16 cellular contexts compared by ENCODE assay signal in genomic region chr2:156907806-156908205, GRCh38.
DNase-seq lines count a peak whose midpoint lies in the region; ATAC-seq and TF ChIP-seq lines count a peak whose summit lies in the region.
"Had no signal": no experiment of that assay in that cellular context is flagged by ENCODE, and none has a peak within 500 bp of the region (broad histone marks: within the 10 kb centered on the region; RNA-seq: fewer than 3 reads in every experiment).

No MANE protein-coding gene starts in this region.

- no peak for TF ChIP-seq EP300 in esophagus muscularis mucosa (IDR thresholded peaks at IDR 0.05)

- H3K36me3 ChIP-seq in esophagus muscularis mucosa: no peaks in the 10 kb centered on the region
- H3K36me3 ChIP-seq: gastroesophageal sphincter had no signal

- H3K9me3 Mint-ChIP-seq in activated CD8-positive, alpha-beta T cell treated with anti-CD3 and anti-CD28 coated beads for 36 hours: no peaks in the 10 kb centered on the region
- H3K9me3 Mint-ChIP-seq in activated CD4-positive, alpha-beta memory T cell treated with anti-CD3 and anti-CD28 coated beads for 36 hours: no peaks in the 10 kb centered on the region
- H3K9me3 Mint-ChIP-seq: activated naive CD4-positive, alpha-beta T cell treated with anti-CD3 and anti-CD28 coated beads, Interleukin-2, amount 10 ng/mL, durations not matched to agents 7 days and 5 days; neural crest cell had no signal

- H3K27me3 Mint-ChIP-seq in activated CD8-positive, alpha-beta T cell treated with anti-CD3 and anti-CD28 coated beads for 36 hours: no peaks in the 10 kb centered on the region
- H3K27me3 Mint-ChIP-seq in activated CD4-positive, alpha-beta memory T cell treated with anti-CD3 and anti-CD28 coated beads for 36 hours: no peaks in the 10 kb centered on the region
- H3K27me3 Mint-ChIP-seq: activated naive CD4-positive, alpha-beta T cell treated with anti-CD3 and anti-CD28 coated beads, Interleukin-2, amount 10 ng/mL, durations not matched to agents 7 days and 5 days had no signal

- no peaks in the 10 kb centered on the region for H3K27me3 ChIP-seq in esophagus muscularis mucosa
- H3K27me3 ChIP-seq: gastroesophageal sphincter had no signal

- POLR2A ChIA-PET in activated CD8-positive, alpha-beta T cell treated with anti-CD3 and anti-CD28 coated beads for 36 hours (lab: Charles Lee): no interaction called here
- POLR2A ChIA-PET in activated CD4-positive, alpha-beta memory T cell treated with anti-CD3 and anti-CD28 coated beads for 36 hours (lab: Charles Lee): no interaction called here

- no peaks in the 10 kb centered on the region for H3K4me1 Mint-ChIP-seq in activated CD8-positive, alpha-beta T cell treated with anti-CD3 and anti-CD28 coated beads for 36 hours (ENCODE audit: low read depth)
- H3K4me1 Mint-ChIP-seq in activated CD4-positive, alpha-beta memory T cell treated with anti-CD3 and anti-CD28 coated beads for 36 hours (ENCODE audit: low read depth): no peaks in the 10 kb centered on the region
- H3K4me1 Mint-ChIP-seq: activated naive CD4-positive, alpha-beta T cell treated with anti-CD3 and anti-CD28 coated beads, Interleukin-2, amount 10 ng/mL, durations not matched to agents 7 days and 5 days had no signal

- H3K27ac ChIP-seq in esophagus muscularis mucosa (replicated peaks in 1 of 4): no peak overlapping the region
- H3K27ac ChIP-seq: gastroesophageal sphincter, skin epidermis had no signal

- DNase-seq in dermis blood vessel endothelial cell: peak; percentile 26
- DNase-seq in DMS153 treated with DMSO at 0.1 percent for 48 hours (lab: John Stamatoyannopoulos, UW; ENCODE audit: unreplicated experiment): no peak
- DNase-seq in esophagus muscularis mucosa (ENCODE audit: extremely low spot score): no peak
- DNase-seq in activated CD8-positive, alpha-beta T cell treated with anti-CD3 and anti-CD28 coated beads for 36 hours: no peak
- DNase-seq in activated CD4-positive, alpha-beta memory T cell treated with anti-CD3 and anti-CD28 coated beads for 36 hours: no peak
- DNase-seq: activated CD4-positive, alpha-beta T cell treated with anti-CD3 and anti-CD28 coated beads, Interleukin-2, amount 50 U/mL, for 4 hours; activated naive CD4-positive, alpha-beta T cell treated with anti-CD3 and anti-CD28 coated beads, Interleukin-2, amount 10 ng/mL, durations not matched to agents 7 days and 5 days; DND-41; left colon had no signal

- ATAC-seq in GM18511 (IDR thresholded peaks at IDR 0.05; ENCODE audit: unreplicated experiment) (peak; percentile 69), GM21619 (IDR thresholded peaks at IDR 0.05; ENCODE audit: unreplicated experiment) (peak; percentile 60), HG03378 (IDR thresholded peaks at IDR 0.05; ENCODE audit: unreplicated experiment) (peak; percentile 74)
- ATAC-seq in activated CD8-positive, alpha-beta T cell treated with anti-CD3 and anti-CD28 coated beads for 36 hours: no peak
- ATAC-seq: gastroesophageal sphincter, K562, left colon had no signal

- H3K36me3 Mint-ChIP-seq in activated CD8-positive, alpha-beta T cell treated with anti-CD3 and anti-CD28 coated beads for 36 hours (ENCODE audit: low read depth): no peaks in the 10 kb centered on the region
- H3K36me3 Mint-ChIP-seq in activated CD4-positive, alpha-beta memory T cell treated with anti-CD3 and anti-CD28 coated beads for 36 hours: no peaks in the 10 kb centered on the region
- H3K36me3 Mint-ChIP-seq: activated naive CD4-positive, alpha-beta T cell treated with anti-CD3 and anti-CD28 coated beads, Interleukin-2, amount 10 ng/mL, durations not matched to agents 7 days and 5 days had no signal

- no peak for TF ChIP-seq CTCF in esophagus muscularis mucosa (IDR thresholded peaks at IDR 0.05)
- TF ChIP-seq CTCF in activated CD8-positive, alpha-beta T cell treated with anti-CD3 and anti-CD28 coated beads for 36 hours (IDR thresholded peaks at IDR 0.05): no peak

- CTCF ChIA-PET in activated CD8-positive, alpha-beta T cell treated with anti-CD3 and anti-CD28 coated beads for 36 hours (lab: Charles Lee): no interaction called here
- CTCF ChIA-PET in activated CD4-positive, alpha-beta memory T cell treated with anti-CD3 and anti-CD28 coated beads for 36 hours (lab: Charles Lee): no interaction called here

- no peak overlapping the region for H3K4me3 ChIP-seq in esophagus muscularis mucosa
- H3K4me3 ChIP-seq: gastroesophageal sphincter, K562, skin epidermis had no signal

- TF ChIP-seq POLR2A in esophagus muscularis mucosa (IDR thresholded peaks at IDR 0.05; ENCODE audit: low read depth): no peak

- WGBS in esophagus muscularis mucosa: 58% methylated on average over 3 of the region's 3 CpGs

- H3K4me1 ChIP-seq in esophagus muscularis mucosa: peaks cover 0 to 8% (median 7%) of the 10 kb centered on the region in 4 donors
- H3K4me1 ChIP-seq: gastroesophageal sphincter had no signal

- no peak overlapping the region for H3K4me3 Mint-ChIP-seq in activated CD8-positive, alpha-beta T cell treated with anti-CD3 and anti-CD28 coated beads for 36 hours
- H3K4me3 Mint-ChIP-seq in activated CD4-positive, alpha-beta memory T cell treated with anti-CD3 and anti-CD28 coated beads for 36 hours: no peak overlapping the region
- H3K4me3 Mint-ChIP-seq: activated naive CD4-positive, alpha-beta T cell treated with anti-CD3 and anti-CD28 coated beads, Interleukin-2, amount 10 ng/mL, durations not matched to agents 7 days and 5 days; neural crest cell had no signal

- H3K9me3 ChIP-seq in esophagus muscularis mucosa: no peaks in the 10 kb centered on the region
- H3K9me3 ChIP-seq: gastroesophageal sphincter had no signal

- intact Hi-C loops in esophagus muscularis mucosa (cut with DNase I): no loop called here
- intact Hi-C loops in activated CD8-positive, alpha-beta T cell treated with anti-CD3 and anti-CD28 coated beads for 36 hours (cut with micrococcal nuclease): no loop called here
- intact Hi-C loops in activated CD4-positive, alpha-beta memory T cell treated with anti-CD3 and anti-CD28 coated beads for 36 hours (cut with micrococcal nuclease): loop anchor here (10.0 kb wide), 1 partner anchor 287 kb away; no protein-coding TSS in a partner anchor

- no peak overlapping the region for H3K27ac Mint-ChIP-seq in activated CD8-positive, alpha-beta T cell treated with anti-CD3 and anti-CD28 coated beads for 36 hours
- H3K27ac Mint-ChIP-seq in activated CD4-positive, alpha-beta memory T cell treated with anti-CD3 and anti-CD28 coated beads for 36 hours: no peak overlapping the region
- H3K27ac Mint-ChIP-seq: activated naive CD4-positive, alpha-beta T cell treated with anti-CD3 and anti-CD28 coated beads, Interleukin-2, amount 10 ng/mL, durations not matched to agents 7 days and 5 days had no signal
